ENCODE assay signal across 23 cellular contexts in the genomic region with DNA sequence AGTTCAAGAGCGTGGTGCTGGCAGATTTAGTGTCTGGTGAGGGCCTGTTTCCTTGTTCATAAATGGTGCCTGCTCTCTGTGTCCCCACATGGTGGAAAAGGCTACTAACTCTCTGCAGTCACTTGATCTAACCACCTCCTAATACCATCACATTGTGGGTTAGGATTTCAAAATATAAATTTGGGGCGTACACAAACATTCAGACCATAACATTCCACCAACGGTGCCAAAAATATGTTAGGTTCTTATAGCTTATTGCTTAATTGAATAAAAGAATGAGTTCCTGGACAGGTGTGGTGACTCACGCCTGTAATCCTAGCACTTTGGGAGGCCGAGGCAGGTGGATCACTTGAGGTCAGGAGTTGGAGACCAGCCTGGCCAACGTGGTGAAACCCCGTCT. TPM values are rescaled to one million over a fixed set of nuclear protein-coding genes. Genes with fewer than 3 reads are reported as not detected.
DNase-seq lines count a peak whose midpoint lies in the region; ATAC-seq, FAIRE-seq and TF ChIP-seq lines count a peak whose summit lies in the region.
"Had no signal": no experiment of that assay in that cellular context is flagged by ENCODE, and none has a peak within 500 bp of the region (broad histone marks: within the 10 kb centered on the region; RNA-seq: fewer than 3 reads in every experiment).

No MANE protein-coding gene starts in this region.

- peaks cover 7% of the 10 kb centered on the region for H3K9me3 Mint-ChIP-seq in MCF 10A (ENCODE audit: unreplicated experiment)
- no peaks in the 10 kb centered on the region for H3K9me3 Mint-ChIP-seq in astrocyte (ENCODE audit: unreplicated experiment)
- H3K9me3 Mint-ChIP-seq: CD8-positive, alpha-beta T cell had no signal

- intact Hi-C loops in MCF 10A (cut with micrococcal nuclease) (loop anchor here (2.0 kb wide), 1 partner anchor 288 kb away; no protein-coding TSS in a partner anchor), mammary epithelial cell (cut with micrococcal nuclease) (loop anchor here (5.0 kb wide), 1 partner anchor 188 kb away; no protein-coding TSS in a partner anchor)

- BruUV-seq in MCF 10A (replicated peaks; lab: Mats Ljungman, UMichigan) (no TSS peak), mammary epithelial cell (replicated peaks; lab: Mats Ljungman, UMichigan) (no TSS peak)

- in situ Hi-C loops in mammary epithelial cell (cut with MboI; ENCODE audit: low sequenced_read_pairs in 2 of 2), result loop anchor here in 1 of 2 donors (25.0 kb wide), 1 partner anchor 183 kb away; no protein-coding TSS in a partner anchor

- DNase-seq in MCF 10A (ENCODE audit: unreplicated experiment) (peak; percentile 84), mammary epithelial cell (no peak), astrocyte (ENCODE audit: low read depth) (no peak), iris pigment epithelial cell (ENCODE audit: low read depth) (peak; percentile 35), Karpas-422 (no peak)
- DNase-seq: ACHN; Calu3; CD8-positive, alpha-beta T cell; DMS153; NCI-H1092 treated with DMSO at 0.1 percent for 48 hours; NCI-H1436 treated with DMSO at 0.1 percent for 48 hours; NCI-H2029; NCI-H2171; NCI-H524 treated with DMSO at 0.1 percent for 48 hours; SHP77 treated with DMSO at 0.1 percent for 48 hours; SK-N-SH had no signal

- no peaks in the 10 kb centered on the region for H3K27me3 Mint-ChIP-seq in MCF 10A (ENCODE audit: insufficient read depth, unreplicated experiment)
- peaks cover 11% of the 10 kb centered on the region for H3K27me3 Mint-ChIP-seq in astrocyte (ENCODE audit: low read depth, unreplicated experiment)

- H3K27ac Mint-ChIP-seq in MCF 10A (ENCODE audit: low read depth, unreplicated experiment), result peak overlapping the region; percentile 83
- peak overlapping the region; percentile 69 for H3K27ac Mint-ChIP-seq in astrocyte (ENCODE audit: unreplicated experiment)
- H3K27ac Mint-ChIP-seq: CD8-positive, alpha-beta T cell had no signal

- peaks cover 6% of the 10 kb centered on the region for H3K36me3 Mint-ChIP-seq in MCF 10A (ENCODE audit: insufficient read depth, unreplicated experiment)
- no peaks in the 10 kb centered on the region for H3K36me3 Mint-ChIP-seq in astrocyte (ENCODE audit: low read depth, unreplicated experiment)

- peaks cover 8% of the 10 kb centered on the region for H3K4me1 ChIP-seq in mammary epithelial cell (ENCODE audit: insufficient read depth, low read length)
- peaks cover 6% of the 10 kb centered on the region for H3K4me1 ChIP-seq in astrocyte (ENCODE audit: insufficient read depth, low read length)
- peaks cover 9% of the 10 kb centered on the region for H3K4me1 ChIP-seq in Karpas-422 (ENCODE audit: low read length)

- no peak for TF ChIP-seq CTCF in MCF 10A (IDR thresholded peaks at IDR 0.05; ENCODE audit: unreplicated experiment)
- no peak for TF ChIP-seq CTCF in mammary epithelial cell (conservative IDR thresholded peaks at IDR 0.05 in 1 of 2, IDR thresholded peaks at IDR 0.05 in 1 of 2; ENCODE audit: extremely low read depth in 1 of 2, insufficient read depth in 1 of 2, low read depth in 1 of 2, low read length in 2 of 2)
- no peak for TF ChIP-seq CTCF in astrocyte (IDR thresholded peaks at IDR 0.05; ENCODE audit: insufficient read depth, low read depth, low read length)

- no peak for FAIRE-seq in astrocyte (lab: Jason Lieb, UNC)
- FAIRE-seq: GM12891, H1 had no signal

- ATAC-seq in GM21515 (IDR thresholded peaks at IDR 0.05; ENCODE audit: unreplicated experiment), result no peak
- ATAC-seq in GM19455 (IDR thresholded peaks at IDR 0.05; ENCODE audit: unreplicated experiment), result no peak
- ATAC-seq in HG03565 (IDR thresholded peaks at IDR 0.05; ENCODE audit: unreplicated experiment), result no peak
- ATAC-seq: CD8-positive, alpha-beta T cell had no signal

- H3K27ac ChIP-seq in mammary epithelial cell (ENCODE audit: insufficient read depth, low read depth, low read length), result no peak overlapping the region
- H3K27ac ChIP-seq in astrocyte (ENCODE audit: low read depth, low read length), result no peak overlapping the region
- H3K27ac ChIP-seq in Karpas-422 (ENCODE audit: low read length), result no peak overlapping the region
- H3K27ac ChIP-seq: 22Rv1; BLaER1 treated with 17β-estradiol and CSF1 and Interleukin-3, amounts not matched to agents 10 nM and 100 nM had no signal

- H3K79me2 ChIP-seq in mammary epithelial cell (ENCODE audit: insufficient read depth, low read length) (peaks cover 15% of the 10 kb centered on the region), astrocyte (ENCODE audit: insufficient read depth, low read length) (peaks cover 15% of the 10 kb centered on the region), Karpas-422 (ENCODE audit: low read length) (peaks cover 13% of the 10 kb centered on the region)

- no peaks in the 10 kb centered on the region for H3K9me2 ChIP-seq in Karpas-422 (replicated peaks; ENCODE audit: insufficient read depth, low read length)
- H3K9me2 ChIP-seq: SK-N-SH had no signal

- WGBS in mammary epithelial cell (ENCODE audit: low coverage, missing lambda C conversion rate), result 69% methylated on average over 7 of the region's 7 CpGs

- H3K9ac ChIP-seq in mammary epithelial cell (ENCODE audit: insufficient read depth, low read length) (no peak overlapping the region), astrocyte (ENCODE audit: low read length) (no peak overlapping the region), Karpas-422 (ENCODE audit: low read length) (no peak overlapping the region)
- H3K9ac ChIP-seq: BLaER1 treated with 17β-estradiol and CSF1 and Interleukin-3, amounts not matched to agents 10 nM and 100 nM; SK-N-SH had no signal

- CTCF ChIA-PET in MCF 10A (lab: Yijun Ruan, JAX), result interaction anchor here (1.3 to 1.5 kb wide), 2 partner anchors 54 to 395 kb away, joined by 4 to 5 read pairs; no protein-coding TSS in a partner anchor
- CTCF ChIA-PET in mammary epithelial cell (lab: Charles Lee; ENCODE audit: low non-redundant PET), result no interaction called here

- H3K4me2 ChIP-seq in mammary epithelial cell (ENCODE audit: insufficient read depth, low read depth, low read length) (no peak overlapping the region), astrocyte (ENCODE audit: low read length) (no peak overlapping the region), Karpas-422 (ENCODE audit: low read depth, low read length, poor library complexity, severe bottlenecking) (no peak overlapping the region)
- H3K4me2 ChIP-seq: BLaER1 treated with 17β-estradiol and CSF1 and Interleukin-3, amounts not matched to agents 10 nM and 100 nM; SK-N-SH had no signal

- dilution Hi-C loops in mammary epithelial cell (cut with HindIII; ENCODE audit: low sequenced_read_pairs), result no loop called here

- H3K4me3 ChIP-seq in mammary epithelial cell (replicated peaks in 1 of 3; ENCODE audit: insufficient read depth in 1 of 3, low read depth in 2 of 3, low read length in 3 of 3) (no peak overlapping the region), astrocyte (ENCODE audit: insufficient read depth, low read depth, low read length) (no peak overlapping the region), Karpas-422 (ENCODE audit: low read length) (no peak overlapping the region)
- H3K4me3 ChIP-seq: BLaER1 treated with 17β-estradiol and CSF1 and Interleukin-3, amounts not matched to agents 10 nM and 100 nM had no signal

- H2AFZ ChIP-seq in mammary epithelial cell (ENCODE audit: low read depth, low read length) (no peak overlapping the region), astrocyte (ENCODE audit: low read depth, low read length) (no peak overlapping the region), Karpas-422 (ENCODE audit: low read length) (no peak overlapping the region)

- no peaks in the 10 kb centered on the region for H3K9me3 ChIP-seq in mammary epithelial cell (replicated peaks; ENCODE audit: insufficient read depth, low read length)
- H3K9me3 ChIP-seq in astrocyte (ENCODE audit: insufficient read depth, low read depth, low read length), result no peaks in the 10 kb centered on the region
- H3K9me3 ChIP-seq in Karpas-422 (ENCODE audit: low read length), result no peaks in the 10 kb centered on the region
- H3K9me3 ChIP-seq: BLaER1 treated with 17β-estradiol and CSF1 and Interleukin-3, amounts not matched to agents 10 nM and 100 nM; SK-N-SH had no signal

- H3K4me1 Mint-ChIP-seq in MCF 10A (ENCODE audit: insufficient read depth, unreplicated experiment) (peaks cover 19% of the 10 kb centered on the region), astrocyte (ENCODE audit: low read depth, unreplicated experiment) (peaks cover 7% of the 10 kb centered on the region)

- POLR2A ChIA-PET in MCF 10A (lab: Yijun Ruan, JAX), result interaction anchor here (1.5 kb wide), 1 partner anchor 161 kb away, joined by 3 read pairs; no protein-coding TSS in a partner anchor

- no peaks in the 10 kb centered on the region for H3K36me3 ChIP-seq in mammary epithelial cell (ENCODE audit: insufficient read depth, low read length)
- no peaks in the 10 kb centered on the region for H3K36me3 ChIP-seq in astrocyte (ENCODE audit: insufficient read depth, low read length)
- no peaks in the 10 kb centered on the region for H3K36me3 ChIP-seq in Karpas-422 (ENCODE audit: insufficient read depth, low read length)
- H3K36me3 ChIP-seq: BLaER1 treated with 17β-estradiol and CSF1 and Interleukin-3, amounts not matched to agents 10 nM and 100 nM had no signal

- H4K20me1 ChIP-seq in mammary epithelial cell (ENCODE audit: insufficient read depth, low read length) (no peaks in the 10 kb centered on the region), astrocyte (ENCODE audit: insufficient read depth, low read length) (peaks cover 2% of the 10 kb centered on the region), Karpas-422 (ENCODE audit: insufficient read depth, low read depth, low read length) (no peaks in the 10 kb centered on the region)

- H3K4me3 Mint-ChIP-seq in MCF 10A (ENCODE audit: unreplicated experiment) (no peak overlapping the region), astrocyte (ENCODE audit: unreplicated experiment) (no peak overlapping the region)
- H3K4me3 Mint-ChIP-seq: CD8-positive, alpha-beta T cell had no signal

- H3K27me3 ChIP-seq in mammary epithelial cell (ENCODE audit: insufficient read depth, low read length) (no peaks in the 10 kb centered on the region), astrocyte (ENCODE audit: insufficient read depth, low read length) (no peaks in the 10 kb centered on the region), Karpas-422 (ENCODE audit: low read length) (no peaks in the 10 kb centered on the region)
- H3K27me3 ChIP-seq: BLaER1 treated with 17β-estradiol and CSF1 and Interleukin-3, amounts not matched to agents 10 nM and 100 nM had no signal

RNA-seq across cellular contexts. Expression of gene DYRK2, which starts 3.4 kb away (rescaled TPM):
- total RNA-seq in MCF 10A (2022) (24.6 and 33.3 TPM in 2 replicates), mammary epithelial cell (10 to 100 TPM; 17.8 to 25.8 TPM), astrocyte (50.7 and 52.6 TPM in 2 replicates)
- 16.3 TPM for polyA plus RNA-seq in mammary epithelial cell
- 43.1 TPM for polyA minus RNA-seq in mammary epithelial cell
- 21.5 and 31.5 TPM in 2 replicates for total RNA-seq in Karpas-422 (2014; rRNA removed; shearing (Covaris generic); ENCODE audit: low replicate concordance)

Comparison
In these comparisons a context has a peak if more than half of its experiments do, and no peak if none do; other contexts are left out.
1. DNase-seq: peak in MCF 10A (single experiment) and iris pigment epithelial cell (single experiment); none in mammary epithelial cell (single experiment), astrocyte (single experiment) and Karpas-422 (single experiment).